In genomic region chr1:242828199-242828598, GRCh38 we compare ENCODE assay signal across 16 cellular contexts.
DNase-seq lines count a peak whose midpoint lies in the region; ATAC-seq lines count a peak whose summit lies in the region.
"Had no signal": no experiment of that assay in that cellular context is flagged by ENCODE, and none has a peak within 500 bp of the region (broad histone marks: within the 10 kb centered on the region; RNA-seq: fewer than 3 reads in every experiment).

No MANE protein-coding gene starts in this region.

- H3K9ac ChIP-seq in neuronal stem cell (ENCODE audit: low read depth, low read length, poor library complexity): no peak overlapping the region
- H3K9ac ChIP-seq in mesenchymal stem cell (ENCODE audit: low read length): no peak overlapping the region

- peak in 12 of 14 donors; percentile 2 to 55 (median 28) for DNase-seq in C1 segment of cervical spinal cord (lab: John Stamatoyannopoulos, UW)
- DNase-seq in HT-29 (ENCODE audit: low spot score): peak; percentile 49
- DNase-seq in anterior cingulate cortex (lab: John Stamatoyannopoulos, UW): peak in 42 of 58 donors; percentile 3 to 68 (median 31)
- no peak for DNase-seq in neuronal stem cell (ENCODE audit: low spot score)
- no peak for DNase-seq in NCI-H2029 (lab: John Stamatoyannopoulos, UW)
- no peak for DNase-seq in mesenchymal stem cell
- no peak for DNase-seq in SKM-1 (lab: John Stamatoyannopoulos, UW; ENCODE audit: unreplicated experiment)
- DNase-seq: activated naive CD8-positive, alpha-beta T cell treated with anti-CD3 and anti-CD28 coated beads for 36 hours; activated T-cell treated with anti-CD3 and anti-CD28 coated beads, Interleukin-2, amount 50 U/mL, for 48 hours; CD4-positive, CD25-positive, alpha-beta regulatory T cell; NCI-H2107; NK-92 treated with Interleukin-12 subunit alpha and Interleukin-12 subunit beta, amount 100 ng/mL, for 24 hours; stimulated activated naive CD4-positive, alpha-beta T cell; T1000 had no signal

- H3K36me3 ChIP-seq in neuronal stem cell (replicated peaks in 1 of 2; ENCODE audit: control insufficient read depth in 2 of 2, insufficient read depth in 2 of 2, low read length in 2 of 2) (no peaks in the 10 kb centered on the region), mesenchymal stem cell (ENCODE audit: control insufficient read depth in 1 of 2, insufficient read depth in 2 of 2, low read depth in 1 of 2, low read length in 2 of 2) (no peaks in the 10 kb centered on the region)
- H3K36me3 ChIP-seq: MG63 had no signal

- no peak overlapping the region for H3K4me2 ChIP-seq in neuronal stem cell (ENCODE audit: insufficient read depth, low read length, poor library complexity, severe bottlenecking)
- no peak overlapping the region for H3K4me2 ChIP-seq in mesenchymal stem cell (ENCODE audit: low read length, poor library complexity, severe bottlenecking)

- H3K27ac ChIP-seq in neuronal stem cell (replicated peaks; ENCODE audit: low read length): no peak overlapping the region
- no peak overlapping the region for H3K27ac ChIP-seq in mesenchymal stem cell (ENCODE audit: low read length, poor library complexity, severe bottlenecking)

- H3K14ac ChIP-seq in neuronal stem cell (ENCODE audit: low read length) (no peak overlapping the region), mesenchymal stem cell (ENCODE audit: low read length in 2 of 2) (no peak overlapping the region)

- H2BK120ac ChIP-seq in neuronal stem cell (ENCODE audit: low read depth, low read length) (no peak overlapping the region), mesenchymal stem cell (ENCODE audit: low read depth, low read length) (no peak overlapping the region)

- no peak overlapping the region for H2BK15ac ChIP-seq in neuronal stem cell (ENCODE audit: low read length)
- no peak overlapping the region for H2BK15ac ChIP-seq in mesenchymal stem cell (ENCODE audit: low read depth, poor library complexity, severe bottlenecking)

- H4K91ac ChIP-seq in neuronal stem cell (ENCODE audit: low read depth, low read length, poor library complexity) (no peak overlapping the region), mesenchymal stem cell (ENCODE audit: low read length) (no peak overlapping the region)

- H3K27me3 ChIP-seq in neuronal stem cell (ENCODE audit: control insufficient read depth in 3 of 3, insufficient read depth in 3 of 3, low read depth in 1 of 3, low read length in 3 of 3) (peaks cover 0 to 6% (median 0%) of the 10 kb centered on the region in 3 experiments), mesenchymal stem cell (ENCODE audit: control insufficient read depth in 1 of 2, insufficient read depth in 1 of 2, low read length in 2 of 2) (no peaks in the 10 kb centered on the region)
- H3K27me3 ChIP-seq: MG63 had no signal

- H3K23ac ChIP-seq in neuronal stem cell (ENCODE audit: low read depth, low read length, poor library complexity): no peak overlapping the region
- H3K23ac ChIP-seq in mesenchymal stem cell (ENCODE audit: low read length in 2 of 2): no peak overlapping the region

- H3K4me3 ChIP-seq in neuronal stem cell (ENCODE audit: low read length in 2 of 2) (no peak overlapping the region), mesenchymal stem cell (ENCODE audit: insufficient read depth in 1 of 2, low read depth in 1 of 2, low read length in 2 of 2) (peak overlapping the region in 1 of 2 experiments; percentile 26)
- H3K4me3 ChIP-seq: MG63 had no signal

- H4K8ac ChIP-seq in neuronal stem cell (ENCODE audit: low read depth, low read length) (no peak overlapping the region), mesenchymal stem cell (ENCODE audit: low read length) (no peak overlapping the region)

- H2BK12ac ChIP-seq in neuronal stem cell (ENCODE audit: low read length) (peak overlapping the region; percentile 67), mesenchymal stem cell (ENCODE audit: low read length in 2 of 2) (no peak overlapping the region)

- H3K18ac ChIP-seq in neuronal stem cell (ENCODE audit: low read length) (peak overlapping the region; percentile 64), mesenchymal stem cell (ENCODE audit: low read depth in 1 of 2, low read length in 2 of 2) (no peak overlapping the region)

- no peak for ATAC-seq in HG03439 (IDR thresholded peaks at IDR 0.05; ENCODE audit: unreplicated experiment)

- H3K4me1 ChIP-seq in neuronal stem cell (ENCODE audit: control insufficient read depth in 2 of 2, insufficient read depth in 1 of 2, low read depth in 1 of 2, low read length in 2 of 2): peaks cover 9 to 10% of the 10 kb centered on the region in 2 donors
- H3K4me1 ChIP-seq in mesenchymal stem cell (ENCODE audit: control insufficient read depth, insufficient read depth, low read depth, low read length): no peaks in the 10 kb centered on the region

- no CpG with 5 or more reads among the region's 7 CpGs for WGBS in neuronal stem cell (ENCODE audit: extremely low coverage in 2 of 2, insufficient read length in 2 of 2, insufficient replicate concordance in 1 of 2), 2 donors
- WGBS in mesenchymal stem cell: 65% methylated on average over 7 of the region's 7 CpGs

- H3K4ac ChIP-seq in neuronal stem cell (ENCODE audit: low read length) (no peak overlapping the region), mesenchymal stem cell (ENCODE audit: low read depth in 1 of 2, low read length in 2 of 2) (no peak overlapping the region)

- no peak overlapping the region for H2BK5ac ChIP-seq in neuronal stem cell (ENCODE audit: low read length)
- H2BK5ac ChIP-seq in mesenchymal stem cell (ENCODE audit: low read depth, low read length, poor library complexity, severe bottlenecking): no peak overlapping the region

- H3K9me3 ChIP-seq in neuronal stem cell (replicated peaks in 1 of 2; ENCODE audit: control insufficient read depth in 2 of 2, insufficient read depth in 1 of 2, low read depth in 1 of 2, low read length in 2 of 2): no peaks in the 10 kb centered on the region
- no peaks in the 10 kb centered on the region for H3K9me3 ChIP-seq in mesenchymal stem cell (ENCODE audit: control insufficient read depth, low read length)
- H3K9me3 ChIP-seq: MG63 had no signal

- H2AFZ ChIP-seq in neuronal stem cell (ENCODE audit: low read length) (no peak overlapping the region), mesenchymal stem cell (ENCODE audit: low read depth, low read length) (no peak overlapping the region)

- H2AK5ac ChIP-seq in neuronal stem cell (ENCODE audit: low read depth, low read length): no peak overlapping the region
- H2AK5ac ChIP-seq in mesenchymal stem cell (ENCODE audit: low read length, severe bottlenecking): no peak overlapping the region

- no peaks in the 10 kb centered on the region for H3K79me1 ChIP-seq in neuronal stem cell (ENCODE audit: low read depth, low read length)
- H3K79me1 ChIP-seq in mesenchymal stem cell (replicated peaks; ENCODE audit: low read length, poor library complexity, severe bottlenecking): no peaks in the 10 kb centered on the region

Comparison
In these comparisons a context has a peak if more than half of its experiments do, and no peak if none do; other contexts are left out.
1. DNase-seq: peak in C1 segment of cervical spinal cord (12 of 14), HT-29 (single experiment) and anterior cingulate cortex (42 of 58); none in neuronal stem cell (single experiment), NCI-H2029 (single experiment), mesenchymal stem cell (single experiment) and SKM-1 (single experiment).